Comparison of ENCODE assay signal across 12 cellular contexts in the genomic region with DNA sequence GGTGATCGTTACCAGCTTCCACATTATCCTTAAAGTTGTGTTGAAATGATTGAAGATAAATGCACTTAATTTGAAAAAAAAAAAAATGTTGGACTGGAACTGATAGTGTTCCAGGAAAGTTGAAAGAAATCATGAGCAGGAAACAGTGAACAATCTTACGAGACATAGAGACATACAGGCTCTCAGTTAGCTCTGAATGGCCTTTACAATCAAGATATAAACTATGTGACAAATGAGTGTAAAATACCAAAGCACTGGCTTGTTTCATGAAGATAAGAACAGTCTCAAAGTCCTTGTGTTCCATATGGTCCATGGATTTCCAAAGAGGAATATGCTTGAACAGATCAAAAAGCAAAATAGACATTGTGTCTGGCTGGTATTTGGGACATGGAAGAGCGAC.
"Had no signal": no experiment of that assay in that cellular context is flagged by ENCODE, and none has a peak within 500 bp of the region (broad histone marks: within the 10 kb centered on the region; RNA-seq: fewer than 3 reads in every experiment).

No MANE protein-coding gene starts in this region.

- H3K4me1 ChIP-seq: adrenal gland, left lung, psoas muscle had no signal

- H3K9me3 ChIP-seq: adrenal gland, left lung, psoas muscle had no signal

- DNase-seq: activated CD4-positive, alpha-beta T cell treated with anti-CD3 and anti-CD28 coated beads, Interleukin-2, amount 10 ng/mL, durations not matched to agents 7 days and 5 days; activated CD4-positive, CD25-positive, alpha-beta regulatory T cell; activated naive CD4-positive, alpha-beta T cell treated with anti-CD3 and anti-CD28 coated beads, Interleukin-2, amount 10 ng/mL, durations not matched to agents 7 days and 5 days; adrenal gland; foreskin melanocyte; head of caudate nucleus; islet precursor cell; left lung; psoas muscle; stimulated activated CD4-positive, alpha-beta T cell treated with anti-CD3 and anti-CD28 coated beads, Interleukin-4, amount 100 ng/mL, for 1 hour; stimulated activated CD8-positive, alpha-beta memory T cell treated with anti-CD3 and anti-CD28 coated beads, Interleukin-4, amount 100 ng/mL, for 48 hours; stimulated activated naive CD8-positive, alpha-beta T cell treated with anti-CD3 and anti-CD28 coated beads, Interleukin-15, Interleukin-2, amounts not matched to agents 100 U/mL and 50 U/mL, for 24 hours had no signal

- H3K36me3 ChIP-seq: adrenal gland, left lung had no signal

- ATAC-seq: left lung; psoas muscle; stimulated activated naive CD8-positive, alpha-beta T cell treated with anti-CD3 and anti-CD28 coated beads, Interleukin-15, Interleukin-2, amounts not matched to agents 100 U/mL and 50 U/mL, for 24 hours had no signal

- H3K27me3 ChIP-seq: adrenal gland, left lung had no signal

- H3K4me3 ChIP-seq: adrenal gland, left lung, psoas muscle had no signal

- H3K27ac ChIP-seq: adrenal gland, left lung, psoas muscle had no signal
